Comparison of ENCODE assay signal across 27 cellular contexts in the genomic region with DNA sequence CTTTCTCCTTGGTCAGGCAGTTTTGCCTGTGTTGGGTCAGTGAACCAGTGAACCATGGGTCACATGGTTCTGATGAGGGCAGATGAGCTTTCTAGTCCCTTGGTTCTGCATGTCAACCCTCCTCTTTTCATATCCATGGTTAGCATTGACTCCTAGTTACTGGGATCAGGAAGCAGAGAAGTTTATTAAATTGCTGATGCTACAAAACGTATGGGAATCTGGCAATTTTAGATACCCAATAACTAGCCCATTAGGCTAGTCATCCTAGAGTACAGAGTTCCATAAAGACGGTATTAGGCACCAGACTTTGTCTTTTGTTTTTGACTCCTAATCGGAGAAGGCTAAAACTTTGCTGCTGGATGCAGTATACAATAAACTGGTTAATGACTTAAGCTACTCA.
"Had no signal": no experiment of that assay in that cellular context is flagged by ENCODE, and none has a peak within 500 bp of the region (broad histone marks: within the 10 kb centered on the region; RNA-seq: fewer than 3 reads in every experiment).

No MANE protein-coding gene starts in this region.

- H3K27ac ChIP-seq: colonic mucosa, epithelial cell of prostate, esophagus squamous epithelium, gastrocnemius medialis, heart right ventricle, lower lobe of right lung had no signal

- H3K9me3 Mint-ChIP-seq: endodermal cell, mesothelial cell of epicardium had no signal

- FAIRE-seq: endometrium, islet of Langerhans, keratinocyte had no signal

- ATAC-seq: effector memory CD8-positive, alpha-beta T cell; esophagus mucosa; gastrocnemius medialis; heart right ventricle; left cardiac atrium; left ventricle myocardium superior; mucosa of descending colon had no signal

- H3K9me3 ChIP-seq: colonic mucosa, esophagus squamous epithelium, gastrocnemius medialis, heart right ventricle, left lung, lower lobe of right lung, mucosa of descending colon had no signal

- H3K36me3 ChIP-seq: colonic mucosa, esophagus squamous epithelium, gastrocnemius medialis, heart right ventricle, left lung, lower lobe of right lung had no signal

- H3K36me3 Mint-ChIP-seq: mesothelial cell of epicardium had no signal

- H3K4me3 ChIP-seq: colonic mucosa, esophagus squamous epithelium, gastrocnemius medialis, heart right ventricle, left lung, lower lobe of right lung, mucosa of descending colon had no signal

- DNase-seq: colonic mucosa; cortex of kidney; effector CD8-positive, alpha-beta T cell; effector memory CD8-positive, alpha-beta T cell; endodermal cell; erythroblast; esophagus squamous epithelium; foreskin fibroblast; foreskin melanocyte; gastrocnemius medialis; glutamatergic neuron; head of caudate nucleus; heart right ventricle; hippocampal formation; left cardiac atrium; left ventricle myocardium superior; lower lobe of right lung; mesenchymal stem cell; mucosa of descending colon had no signal

- H3K4me1 ChIP-seq: colonic mucosa, esophagus squamous epithelium, gastrocnemius medialis, heart right ventricle, left lung, lower lobe of right lung had no signal

- H3K27me3 Mint-ChIP-seq: dendritic cell treated with granulocyte-macrophage colony-stimulating factor and Interleukin-4, amounts not matched to agents 40 ng/mL and 50 ng/mL, for 4 days; effector memory CD8-positive, alpha-beta T cell had no signal

- H3K27me3 ChIP-seq: colonic mucosa, esophagus squamous epithelium, gastrocnemius medialis, heart right ventricle, left lung had no signal

- H3K27ac Mint-ChIP-seq: dendritic cell treated with granulocyte-macrophage colony-stimulating factor and Interleukin-4, amounts not matched to agents 40 ng/mL and 50 ng/mL, for 4 days; effector memory CD8-positive, alpha-beta T cell; endodermal cell; mesothelial cell of epicardium had no signal

- H3K4me3 Mint-ChIP-seq: dendritic cell treated with granulocyte-macrophage colony-stimulating factor and Interleukin-4, amounts not matched to agents 40 ng/mL and 50 ng/mL, for 4 days; effector memory CD8-positive, alpha-beta T cell; endodermal cell; mesothelial cell of epicardium had no signal
